In the genomic region with DNA sequence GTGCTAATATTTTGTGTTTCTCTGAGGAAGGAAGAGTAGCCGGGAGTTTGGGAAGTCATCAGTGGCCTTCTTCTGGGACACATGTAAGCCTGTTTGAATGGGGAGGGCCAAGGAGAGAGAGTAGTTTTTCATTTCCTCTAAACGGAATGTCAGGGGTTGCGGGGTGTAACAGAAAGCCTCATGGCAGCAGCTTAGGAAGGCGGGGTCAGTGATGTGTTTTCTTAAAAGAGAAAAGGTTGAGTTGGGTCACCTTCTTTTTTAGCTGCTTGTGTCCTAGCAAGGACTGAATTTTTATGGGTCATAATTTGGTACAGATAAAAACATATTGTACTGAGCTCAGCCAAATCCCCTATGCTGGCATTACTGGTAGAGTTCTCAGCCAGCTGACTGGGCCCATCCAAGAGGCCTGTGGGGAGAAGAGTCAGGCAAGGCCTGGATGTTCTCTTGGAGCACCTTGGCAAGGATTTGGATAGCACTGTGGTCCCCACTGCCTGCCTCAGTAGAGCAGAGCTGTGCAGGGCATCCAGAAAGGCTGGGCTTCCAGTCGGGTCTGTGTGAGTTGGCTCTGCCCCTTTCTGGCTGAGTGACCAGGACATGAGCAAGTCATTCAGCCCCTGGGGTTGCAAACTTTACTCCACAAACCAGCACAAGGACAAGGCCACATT, we compare ENCODE assay signal across 1 cellular context.
TF ChIP-seq lines count a peak whose summit lies in the region.

No MANE protein-coding gene starts in this region.

TF ChIP-seq in HepG2, 621 proteins besides CTCF, POLR2A, EP300 and RAD21 (continued from another document):
- TF ChIP-seq, protein P1, sequence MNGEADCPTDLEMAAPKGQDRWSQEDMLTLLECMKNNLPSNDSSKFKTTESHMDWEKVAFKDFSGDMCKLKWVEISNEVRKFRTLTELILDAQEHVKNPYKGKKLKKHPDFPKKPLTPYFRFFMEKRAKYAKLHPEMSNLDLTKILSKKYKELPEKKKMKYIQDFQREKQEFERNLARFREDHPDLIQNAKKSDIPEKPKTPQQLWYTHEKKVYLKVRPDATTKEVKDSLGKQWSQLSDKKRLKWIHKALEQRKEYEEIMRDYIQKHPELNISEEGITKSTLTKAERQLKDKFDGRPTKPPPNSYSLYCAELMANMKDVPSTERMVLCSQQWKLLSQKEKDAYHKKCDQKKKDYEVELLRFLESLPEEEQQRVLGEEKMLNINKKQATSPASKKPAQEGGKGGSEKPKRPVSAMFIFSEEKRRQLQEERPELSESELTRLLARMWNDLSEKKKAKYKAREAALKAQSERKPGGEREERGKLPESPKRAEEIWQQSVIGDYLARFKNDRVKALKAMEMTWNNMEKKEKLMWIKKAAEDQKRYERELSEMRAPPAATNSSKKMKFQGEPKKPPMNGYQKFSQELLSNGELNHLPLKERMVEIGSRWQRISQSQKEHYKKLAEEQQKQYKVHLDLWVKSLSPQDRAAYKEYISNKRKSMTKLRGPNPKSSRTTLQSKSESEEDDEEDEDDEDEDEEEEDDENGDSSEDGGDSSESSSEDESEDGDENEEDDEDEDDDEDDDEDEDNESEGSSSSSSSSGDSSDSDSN (CRISPR knock-in tag; IDR thresholded peaks at IDR 0.05): no peak
- no peak for TF ChIP-seq ZNF530 (CRISPR knock-in tag; IDR thresholded peaks at IDR 0.05; ENCODE audit: low read depth)
- TF ChIP-seq ZBTB21 (CRISPR knock-in tag; IDR thresholded peaks at IDR 0.05): no peak
- TF ChIP-seq, protein P2, sequence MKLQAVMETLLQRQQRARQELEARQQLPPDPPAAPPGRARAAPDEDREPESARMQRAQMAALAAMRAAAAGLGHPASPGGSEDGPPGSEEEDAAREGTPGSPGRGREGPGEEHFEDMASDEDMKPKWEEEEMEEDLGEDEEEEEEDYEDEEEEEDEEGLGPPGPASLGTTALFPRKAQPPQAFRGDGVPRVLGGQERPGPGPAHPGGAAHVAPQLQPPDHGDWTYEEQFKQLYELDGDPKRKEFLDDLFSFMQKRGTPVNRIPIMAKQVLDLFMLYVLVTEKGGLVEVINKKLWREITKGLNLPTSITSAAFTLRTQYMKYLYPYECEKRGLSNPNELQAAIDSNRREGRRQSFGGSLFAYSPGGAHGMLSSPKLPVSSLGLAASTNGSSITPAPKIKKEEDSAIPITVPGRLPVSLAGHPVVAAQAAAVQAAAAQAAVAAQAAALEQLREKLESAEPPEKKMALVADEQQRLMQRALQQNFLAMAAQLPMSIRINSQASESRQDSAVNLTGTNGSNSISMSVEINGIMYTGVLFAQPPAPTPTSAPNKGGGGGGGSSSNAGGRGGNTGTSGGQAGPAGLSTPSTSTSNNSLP (IDR thresholded peaks at IDR 0.05; ENCODE audit: low read depth, low read length): no peak
- no peak for TF ChIP-seq ZNF136 (CRISPR knock-in tag; IDR thresholded peaks at IDR 0.05; ENCODE audit: low read depth)
- TF ChIP-seq GABPB1 (CRISPR knock-in tag; IDR thresholded peaks at IDR 0.05): no peak
- no peak for TF ChIP-seq ZNF30 (CRISPR knock-in tag; IDR thresholded peaks at IDR 0.05)
- TF ChIP-seq PTBP1 (IDR thresholded peaks at IDR 0.05; ENCODE audit: low read depth, low read length, poor library complexity, severe bottlenecking): no peak
- TF ChIP-seq, protein P3, sequence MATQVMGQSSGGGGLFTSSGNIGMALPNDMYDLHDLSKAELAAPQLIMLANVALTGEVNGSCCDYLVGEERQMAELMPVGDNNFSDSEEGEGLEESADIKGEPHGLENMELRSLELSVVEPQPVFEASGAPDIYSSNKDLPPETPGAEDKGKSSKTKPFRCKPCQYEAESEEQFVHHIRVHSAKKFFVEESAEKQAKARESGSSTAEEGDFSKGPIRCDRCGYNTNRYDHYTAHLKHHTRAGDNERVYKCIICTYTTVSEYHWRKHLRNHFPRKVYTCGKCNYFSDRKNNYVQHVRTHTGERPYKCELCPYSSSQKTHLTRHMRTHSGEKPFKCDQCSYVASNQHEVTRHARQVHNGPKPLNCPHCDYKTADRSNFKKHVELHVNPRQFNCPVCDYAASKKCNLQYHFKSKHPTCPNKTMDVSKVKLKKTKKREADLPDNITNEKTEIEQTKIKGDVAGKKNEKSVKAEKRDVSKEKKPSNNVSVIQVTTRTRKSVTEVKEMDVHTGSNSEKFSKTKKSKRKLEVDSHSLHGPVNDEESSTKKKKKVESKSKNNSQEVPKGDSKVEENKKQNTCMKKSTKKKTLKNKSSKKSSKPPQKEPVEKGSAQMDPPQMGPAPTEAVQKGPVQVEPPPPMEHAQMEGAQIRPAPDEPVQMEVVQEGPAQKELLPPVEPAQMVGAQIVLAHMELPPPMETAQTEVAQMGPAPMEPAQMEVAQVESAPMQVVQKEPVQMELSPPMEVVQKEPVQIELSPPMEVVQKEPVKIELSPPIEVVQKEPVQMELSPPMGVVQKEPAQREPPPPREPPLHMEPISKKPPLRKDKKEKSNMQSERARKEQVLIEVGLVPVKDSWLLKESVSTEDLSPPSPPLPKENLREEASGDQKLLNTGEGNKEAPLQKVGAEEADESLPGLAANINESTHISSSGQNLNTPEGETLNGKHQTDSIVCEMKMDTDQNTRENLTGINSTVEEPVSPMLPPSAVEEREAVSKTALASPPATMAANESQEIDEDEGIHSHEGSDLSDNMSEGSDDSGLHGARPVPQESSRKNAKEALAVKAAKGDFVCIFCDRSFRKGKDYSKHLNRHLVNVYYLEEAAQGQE (IDR thresholded peaks at IDR 0.05; ENCODE audit: borderline replicate concordance in 1 of 2, low read depth in 1 of 2, low read length in 2 of 2): no peak
- TF ChIP-seq ZSCAN30 (CRISPR knock-in tag; IDR thresholded peaks at IDR 0.05): no peak
